ENCODE assay signal across 14 cellular contexts in genomic region chr7:139753079-139753692, GRCh38. TPM values are rescaled to one million over a fixed set of nuclear protein-coding genes. Genes with fewer than 3 reads are reported as not detected.
DNase-seq lines count a peak whose midpoint lies in the region; TF ChIP-seq lines count a peak whose summit lies in the region.
"Had no signal": no experiment of that assay in that cellular context is flagged by ENCODE, and none has a peak within 500 bp of the region (broad histone marks: within the 10 kb centered on the region; RNA-seq: fewer than 3 reads in every experiment).

No MANE protein-coding gene starts in this region.

- intact Hi-C loops in CD14-positive monocyte (cut with micrococcal nuclease) (no loop called here), dorsolateral prefrontal cortex (cut with DNase I) (no loop called here)

- peaks cover 39% of the 10 kb centered on the region for H3K4me1 Mint-ChIP-seq in CD14-positive monocyte

- peaks cover 46 to 52% of the 10 kb centered on the region in 2 donors for H3K36me3 Mint-ChIP-seq in CD14-positive monocyte

- H3K4me3 ChIP-seq in dorsolateral prefrontal cortex, result no peak overlapping the region

- TF ChIP-seq CTCF in CD14-positive monocyte (IDR thresholded peaks at IDR 0.05), result peak; percentile 12
- peak in 2 of 56 donors; percentile 9 to 17 for TF ChIP-seq CTCF in dorsolateral prefrontal cortex (IDR thresholded peaks at IDR 0.05 in 54 of 56, conservative IDR thresholded peaks at IDR 0.05 in 2 of 56; ENCODE audit: low read depth in 1 of 56, partially characterized antibody in 56 of 56)
- no peak for TF ChIP-seq CTCF in GM20000 (IDR thresholded peaks at IDR 0.05; ENCODE audit: extremely low read depth, missing control alignments)

- no peaks in the 10 kb centered on the region for H3K27me3 Mint-ChIP-seq in CD14-positive monocyte (ENCODE audit: low read depth in 3 of 3)
- H3K27me3 Mint-ChIP-seq: activated CD4-positive, alpha-beta memory T cell treated with anti-CD3 and anti-CD28 coated beads, Interleukin-2, amount 10 ng/mL, durations not matched to agents 7 days and 5 days; brain had no signal

- peak overlapping the region in 32 of 59 donors; percentile 1 to 69 (median 41) for H3K27ac ChIP-seq in dorsolateral prefrontal cortex

- H3K9me3 Mint-ChIP-seq in CD14-positive monocyte, result no peaks in the 10 kb centered on the region
- H3K9me3 Mint-ChIP-seq: activated CD4-positive, alpha-beta memory T cell treated with anti-CD3 and anti-CD28 coated beads, Interleukin-2, amount 10 ng/mL, durations not matched to agents 7 days and 5 days; brain had no signal

- H3K4me3 Mint-ChIP-seq in CD14-positive monocyte, result no peak overlapping the region
- H3K4me3 Mint-ChIP-seq: activated CD4-positive, alpha-beta memory T cell treated with anti-CD3 and anti-CD28 coated beads, Interleukin-2, amount 10 ng/mL, durations not matched to agents 7 days and 5 days; brain had no signal

- H3K27ac Mint-ChIP-seq in CD14-positive monocyte, result no peak overlapping the region
- H3K27ac Mint-ChIP-seq: activated CD4-positive, alpha-beta memory T cell treated with anti-CD3 and anti-CD28 coated beads, Interleukin-2, amount 10 ng/mL, durations not matched to agents 7 days and 5 days had no signal

- H3K27me3 ChIP-seq in dorsolateral prefrontal cortex, result no peaks in the 10 kb centered on the region

- DNase-seq in CD14-positive monocyte (ENCODE audit: low spot score) (no peak), NCI-H1092 treated with DMSO at 0.1 percent for 48 hours (lab: John Stamatoyannopoulos, UW) (peak; percentile 48), dorsolateral prefrontal cortex (no peak), myocyte (ENCODE audit: low read depth) (peak; percentile 68), NCI-H2081 (lab: John Stamatoyannopoulos, UW) (no peak), GM20000 (ENCODE audit: low spot score) (no peak), T-helper 9 cell (no peak)
- no peak for DNase-seq in stimulated activated CD4-positive, alpha-beta T cell treated with anti-CD3 and anti-CD28 coated beads, Interleukin-2, amount 100 ng/mL, for 24 hours
- DNase-seq: activated CD4-positive, alpha-beta memory T cell treated with anti-CD3 and anti-CD28 coated beads, Interleukin-2, amount 10 ng/mL, durations not matched to agents 7 days and 5 days; DND-41; hippocampal formation; posterior cingulate gyrus; RPMI8226 had no signal

RNA-seq across cellular contexts. Expression of gene HIPK2, which starts 24.6 kb away (rescaled TPM):
- 1 to 10 TPM; 1.6 to 3.0 TPM for polyA plus RNA-seq in CD14-positive monocyte
- total RNA-seq in dorsolateral prefrontal cortex (100 to 1,000 TPM; 106 to 688 (median 242) TPM), myocyte (23.5 and 26.4 TPM in 2 replicates)
- polyA plus RNA-seq in myocyte (2012), result 19.5 TPM

Comparison
In these comparisons a context has a peak if more than half of its experiments do, and no peak if none do; other contexts are left out.
1. DNase-seq: peak in NCI-H1092 treated with DMSO at 0.1 percent for 48 hours (single experiment) and myocyte (single experiment); none in CD14-positive monocyte (single experiment), dorsolateral prefrontal cortex (0 of 10), NCI-H2081 (0 of 2), stimulated activated CD4-positive, alpha-beta T cell treated with anti-CD3 and anti-CD28 coated beads, Interleukin-2, amount 100 ng/mL, for 24 hours (0 of 2), GM20000 (single experiment) and T-helper 9 cell (single experiment).